Comparison of ENCODE assay signal across 8 cellular contexts in the genomic region with DNA sequence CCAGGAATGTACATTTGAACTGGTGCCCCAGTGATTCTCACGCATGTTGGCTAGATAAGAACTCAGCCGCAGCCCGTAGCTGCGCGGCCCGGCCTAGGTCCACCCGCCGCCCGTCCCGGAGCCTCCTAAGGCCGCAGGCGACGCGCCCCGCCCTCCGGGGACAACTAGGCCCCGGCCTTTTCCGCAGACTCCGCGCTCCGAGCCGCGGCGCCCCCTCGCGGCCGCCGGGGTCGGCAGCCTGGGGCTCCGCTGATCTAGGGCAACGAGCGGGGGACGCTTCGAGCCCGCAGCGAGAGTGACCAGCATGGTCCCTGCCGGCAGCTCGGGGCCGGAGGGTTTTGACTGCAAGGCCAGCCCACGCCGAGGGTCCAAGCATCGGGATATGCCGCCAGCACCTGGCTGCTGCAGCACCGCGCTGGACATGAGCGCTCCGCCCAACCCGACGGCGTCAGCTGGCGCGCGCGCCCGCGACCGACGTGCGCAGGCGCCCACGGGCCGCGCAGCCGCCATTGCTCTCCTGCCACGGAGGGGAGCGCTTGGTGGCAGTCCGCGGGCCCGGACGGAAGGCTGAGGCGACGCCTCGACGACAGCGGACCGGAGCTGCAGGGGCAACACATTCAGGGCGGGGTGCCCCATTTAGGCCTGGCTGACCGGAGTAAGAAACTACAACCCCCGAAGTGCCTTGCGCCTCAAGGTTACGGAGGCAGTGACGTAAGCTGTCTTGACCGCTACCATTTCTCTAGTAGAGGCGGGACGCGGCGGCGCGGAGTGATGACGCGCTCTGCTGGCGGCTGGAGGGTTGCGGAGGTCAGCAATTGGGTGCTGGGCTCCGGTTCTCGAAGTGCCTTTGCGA. TPM values are rescaled to one million over a fixed set of nuclear protein-coding genes. Genes with fewer than 3 reads are reported as not detected.
DNase-seq lines count a peak whose midpoint lies in the region; ATAC-seq, FAIRE-seq and TF ChIP-seq lines count a peak whose summit lies in the region.

A gene with protein sequence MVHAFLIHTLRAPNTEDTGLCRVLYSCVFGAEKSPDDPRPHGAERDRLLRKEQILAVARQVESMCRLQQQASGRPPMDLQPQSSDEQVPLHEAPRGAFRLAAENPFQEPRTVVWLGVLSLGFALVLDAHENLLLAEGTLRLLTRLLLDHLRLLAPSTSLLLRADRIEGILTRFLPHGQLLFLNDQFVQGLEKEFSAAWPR (plus strand): TSS at position 500 of the 853 bp plus-strand sequence. CDS start 1,571 bp downstream, outside the sequence.

- POLR2A ChIA-PET in HepG2 (lab: Yijun Ruan, JAX), result interaction anchor here (1.0 to 4.8 kb wide), 26 partner anchors 8 to 265 kb away, joined by 3 to 134 read pairs (median 8); partner anchors contain the start of genes ADISSP, CDC25B, CENPB and MAVS

- in situ Hi-C loops in HepG2 (cut with HindIII; ENCODE audit: extremely low pct_ligation_motif_present, low pct_unique_long_range_greater_than_20kb), result no loop called here

- H3K4me3 ChIP-seq in HepG2 (replicated peaks in 1 of 3; ENCODE audit: insufficient read depth in 1 of 3, low read depth in 2 of 3, low read length in 3 of 3), result peak within 1 kb of the TSS; percentile 91 to 95 (median 94)

- H3K4me3 Mint-ChIP-seq in dendritic cell treated with granulocyte-macrophage colony-stimulating factor and Interleukin-4, amounts not matched to agents 40 ng/mL and 50 ng/mL, for 4 days, result peak within 1 kb of the TSS; percentile 89

- no peaks in the 10 kb centered on the region for H3K9me3 ChIP-seq in HepG2 (ENCODE audit: low read length)

- no peaks in the 10 kb centered on the region for H4K20me1 ChIP-seq in HepG2 (ENCODE audit: insufficient read depth, low read length)

- peaks cover 9 to 20% of the 10 kb centered on the region in 2 experiments for H3K36me3 ChIP-seq in HepG2 (replicated peaks in 1 of 2; ENCODE audit: control insufficient read depth in 1 of 2, insufficient read depth in 2 of 2, low read length in 2 of 2)

- peak; percentile 87 for FAIRE-seq in HepG2 (lab: Jason Lieb, UNC)

- peak within 1 kb of the TSS; percentile 96 for H3K27ac ChIP-seq in HepG2 (ENCODE audit: extremely low read length, insufficient read depth, low read length)

- TF ChIP-seq RAD21 in HepG2 (CRISPR knock-in tag; IDR thresholded peaks at IDR 0.05), result peak; percentile 100

- H3K9me3 Mint-ChIP-seq in dendritic cell treated with granulocyte-macrophage colony-stimulating factor and Interleukin-4, amounts not matched to agents 40 ng/mL and 50 ng/mL, for 4 days, result no peaks in the 10 kb centered on the region

- TF ChIP-seq CTCF in HepG2 (CRISPR knock-in tag; IDR thresholded peaks at IDR 0.05), result peak; percentile 97

- peak; percentile 97 for TF ChIP-seq POLR2A in HepG2 (IDR thresholded peaks at IDR 0.05; ENCODE audit: insufficient read depth in 1 of 2, low read depth in 2 of 2, low read length in 2 of 2)

- TF ChIP-seq EP300 in HepG2 (IDR thresholded peaks at IDR 0.05; ENCODE audit: low read depth in 2 of 2, low read length in 2 of 2) (peak in 1 of 2 experiments; percentile 54; a peak in 2 of 4 replicates), HepG2 (CRISPR knock-in tag; IDR thresholded peaks at IDR 0.05; ENCODE audit: borderline replicate concordance) (no peak; the same call in 1 of the 2 replicates)

- H3K79me2 ChIP-seq in HepG2 (ENCODE audit: insufficient read depth, low read length), result peaks cover 12% of the 10 kb centered on the region

- WGBS in HepG2 (ENCODE audit: low lambda C conversion rate), result 2% methylated on average over 78 of the region's 96 CpGs

- intact Hi-C loops in dendritic cell treated with granulocyte-macrophage colony-stimulating factor and Interleukin-4, amounts not matched to agents 40 ng/mL and 50 ng/mL, for 4 days (cut with micrococcal nuclease), result loop anchor here (1.0 to 2.0 kb wide), 4 partner anchors 9 to 33 kb away; partner anchors contain the start of gene MAVS
- intact Hi-C loops in HepG2 (cut with micrococcal nuclease; ENCODE audit: unreplicated experiment), result loop anchor here (1.0 to 2.0 kb wide), 3 partner anchors 22 to 69 kb away; partner anchors contain the start of genes MAVS and PANK2

- ATAC-seq in GM19372 (IDR thresholded peaks at IDR 0.05; ENCODE audit: low read depth, unreplicated experiment) (peak; percentile 85), HG03558 (IDR thresholded peaks at IDR 0.05; ENCODE audit: extremely low read depth, unreplicated experiment) (peak; percentile 70), HepG2 (peak; percentile 77)

- H3K4me1 ChIP-seq in HepG2 (ENCODE audit: insufficient read depth, low read length), result peaks cover 32% of the 10 kb centered on the region

- peak within 1 kb of the TSS; percentile 99 for H3K27ac Mint-ChIP-seq in dendritic cell treated with granulocyte-macrophage colony-stimulating factor and Interleukin-4, amounts not matched to agents 40 ng/mL and 50 ng/mL, for 4 days

- peaks cover 36% of the 10 kb centered on the region for H3K4me1 Mint-ChIP-seq in dendritic cell treated with granulocyte-macrophage colony-stimulating factor and Interleukin-4, amounts not matched to agents 40 ng/mL and 50 ng/mL, for 4 days (ENCODE audit: low read depth)

- DNase-seq in CD1c-positive myeloid dendritic cell (ENCODE audit: extremely low spot score), result peak; percentile 97
- DNase-seq in NCI-H748 (lab: John Stamatoyannopoulos, UW; ENCODE audit: unreplicated experiment), result peak; percentile 99
- peak; percentile 84 for DNase-seq in activated CD4-positive, alpha-beta T cell treated with anti-CD3 and anti-CD28 coated beads, Interleukin-2, amount 50 U/mL, for 1 hour
- DNase-seq in HepG2 (ENCODE audit: low spot score), result peak; percentile 97
- peak; percentile 91 for DNase-seq in stimulated activated CD4-positive, alpha-beta T cell treated with anti-CD3 and anti-CD28 coated beads, Interleukin-4, amount 100 ng/mL, for 24 hours

- peaks cover under 1% of the 10 kb centered on the region for H3K27me3 Mint-ChIP-seq in dendritic cell treated with granulocyte-macrophage colony-stimulating factor and Interleukin-4, amounts not matched to agents 40 ng/mL and 50 ng/mL, for 4 days

- peaks cover 1 to 10% of the 10 kb centered on the region in 2 experiments; a peak in 2 of 5 replicates for H3K27me3 ChIP-seq in HepG2 (ENCODE audit: control insufficient read depth in 1 of 2, insufficient read depth in 2 of 2, low read length in 2 of 2)

- peak within 1 kb of the TSS; percentile 99 for H3K9ac ChIP-seq in HepG2 (ENCODE audit: insufficient read depth, low read depth, low read length)

- BruUV-seq in HepG2 (replicated peaks; lab: Mats Ljungman, UMichigan), result no TSS peak

- peak within 1 kb of the TSS; percentile 87 for H3K4me2 ChIP-seq in HepG2 (ENCODE audit: low read depth, low read length)

- H2AFZ ChIP-seq in HepG2 (ENCODE audit: low read length), result no peak within 1 kb of the TSS

- CTCF ChIA-PET in HepG2 (lab: Yijun Ruan, JAX; ENCODE audit: low intra/inter-chr PET ratio, low total read pairs), result interaction anchor here (0.9 to 4.6 kb wide), 7 partner anchors 22 to 71 kb away, joined by 3 to 119 read pairs (median 7); partner anchors contain the start of genes CENPB and SPEF1

- peaks cover 48% of the 10 kb centered on the region for H3K36me3 Mint-ChIP-seq in dendritic cell treated with granulocyte-macrophage colony-stimulating factor and Interleukin-4, amounts not matched to agents 40 ng/mL and 50 ng/mL, for 4 days (ENCODE audit: low read depth)

TF ChIP-seq in HepG2, 621 proteins besides CTCF, POLR2A, EP300 and RAD21 (continues in another document):
- TF ChIP-seq MXD3 (CRISPR knock-in tag; IDR thresholded peaks at IDR 0.05), result peak; percentile 89
- TF ChIP-seq ZNF503 (CRISPR knock-in tag; IDR thresholded peaks at IDR 0.05), result peak; percentile 91
- no peak for TF ChIP-seq HHEX (CRISPR knock-in tag; IDR thresholded peaks at IDR 0.05)

RNA-seq across cellular contexts. Expression of the gene that starts here (rescaled TPM):
- 23.2 and 23.7 TPM in 2 replicates for total RNA-seq in HepG2 (2016; rRNA removed; fragmentation: Illumina TruSeq; extraction: Trizol)
- total RNA-seq in HepG2 (2016; cell fraction: cytosol; rRNA removed; fragmentation: Illumina TruSeq; extraction: Trizol; ENCODE audit: low read depth), result 6.5 and 6.6 TPM in 2 replicates
- 20.8 and 26.3 TPM in 2 replicates for total RNA-seq in HepG2 (2016; cell fraction: insoluble cytoplasmic fraction; rRNA removed; fragmentation: Illumina TruSeq; extraction: Trizol)
- 15.6 and 19.4 TPM in 2 replicates for total RNA-seq in HepG2 (2016; cell fraction: membrane; rRNA removed; fragmentation: Illumina TruSeq; extraction: Trizol)
- 14.1 and 15.3 TPM in 2 replicates for total RNA-seq in HepG2 (2016; cell fraction: nucleus; rRNA removed; fragmentation: Illumina TruSeq; extraction: Trizol)
- 7.9 and 9.1 TPM in 2 replicates for polyA plus RNA-seq in HepG2 (2011; rRNA removed)
- polyA plus RNA-seq in HepG2 (2011; cell fraction: cytosol; rRNA removed), result 6.7 and 9.3 TPM in 2 replicates
- polyA plus RNA-seq in HepG2 (2011; cell fraction: nucleus; rRNA removed), result 13.1 and 17.4 TPM in 2 replicates
- polyA plus RNA-seq in HepG2 (2012), result 6.2 and 7.2 TPM in 2 replicates
- 6.5 and 8.5 TPM in 2 replicates for polyA plus RNA-seq in HepG2 (2016; cell fraction: cytosol; fragmentation: Illumina TruSeq; extraction: Trizol; ENCODE audit: low read depth)
- 20.4 and 21.3 TPM in 2 replicates for polyA plus RNA-seq in HepG2 (2016; cell fraction: insoluble cytoplasmic fraction; fragmentation: Illumina TruSeq; extraction: Trizol; ENCODE audit: low read depth)
- polyA plus RNA-seq in HepG2 (2016; cell fraction: membrane; fragmentation: Illumina TruSeq; extraction: Trizol; ENCODE audit: low read depth), result 13.2 and 17.0 TPM in 2 replicates
- 18.0 and 19.1 TPM in 2 replicates for polyA plus RNA-seq in HepG2 (2016; cell fraction: nucleus; fragmentation: Illumina TruSeq; extraction: Trizol; ENCODE audit: insufficient read depth, low read depth)
- 15.2 and 46.1 TPM in 2 replicates for polyA minus RNA-seq in HepG2 (2011; rRNA and poly(A)+ RNA removed; ENCODE audit: low replicate concordance)
- polyA minus RNA-seq in HepG2 (2011; cell fraction: cytosol; rRNA and poly(A)+ RNA removed), result 8.3 and 11.6 TPM in 2 replicates
- 23.7 and 26.3 TPM in 2 replicates for polyA minus RNA-seq in HepG2 (2011; cell fraction: nucleus; rRNA and poly(A)+ RNA removed)

Comparison
In these comparisons a context has a peak if more than half of its experiments do, and no peak if none do; other contexts are left out.
1. Peak in every context shown above with its lines: DNase-seq, ATAC-seq, H3K4me3 ChIP-seq and H3K27ac ChIP-seq.